16 cellular contexts compared by ENCODE assay signal in the genomic region with DNA sequence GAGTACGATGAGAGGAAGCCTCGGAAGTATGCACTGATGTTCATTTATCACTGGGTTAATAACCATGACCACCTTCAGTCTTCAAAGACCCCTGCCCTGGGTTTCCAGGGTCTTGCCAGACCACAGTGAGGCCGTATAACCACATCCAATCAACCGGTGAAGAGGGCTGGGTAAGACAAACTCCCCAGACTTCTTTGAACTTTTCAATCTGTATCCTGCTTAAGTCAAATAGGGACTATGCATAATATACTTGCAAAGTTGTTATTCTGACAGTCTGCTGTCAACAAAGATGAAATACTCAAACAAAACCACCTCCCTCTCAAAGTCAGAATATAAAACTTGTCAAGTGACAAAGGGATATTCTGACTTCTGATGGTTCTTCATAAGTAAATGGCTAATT.
"Had no signal": no experiment of that assay in that cellular context is flagged by ENCODE, and none has a peak within 500 bp of the region (broad histone marks: within the 10 kb centered on the region; RNA-seq: fewer than 3 reads in every experiment).

No MANE protein-coding gene starts in this region.

- H3K4me3 ChIP-seq: body of pancreas, colonic mucosa, ovary, right lobe of liver, thyroid gland had no signal

- H3K36me3 ChIP-seq: colonic mucosa, ovary, right lobe of liver, thyroid gland had no signal

- H3K27me3 ChIP-seq: body of pancreas, colonic mucosa, ovary, right lobe of liver, thyroid gland had no signal

- ATAC-seq: body of pancreas had no signal

- H3K27me3 Mint-ChIP-seq: activated naive CD8-positive, alpha-beta T cell treated with anti-CD3 and anti-CD28 coated beads for 36 hours had no signal

- H3K9me3 ChIP-seq: body of pancreas, colonic mucosa, ovary, right lobe of liver, thyroid gland had no signal

- H3K27ac ChIP-seq: body of pancreas, colonic mucosa, ovary, right lobe of liver, thyroid gland had no signal

- DNase-seq: activated CD4-positive, alpha-beta T cell treated with anti-CD3 and anti-CD28 coated beads, Interleukin-2, amount 50 U/mL, for 4 hours; activated gamma-delta T cell; activated naive CD8-positive, alpha-beta T cell treated with anti-CD3 and anti-CD28 coated beads for 36 hours; body of pancreas; central memory CD4-positive, alpha-beta T cell; colonic mucosa; head of caudate nucleus; kidney glomerular epithelial cell; mesenchymal stem cell; ovary; right lobe of liver; small intestine; stimulated activated CD4-positive, alpha-beta T cell treated with anti-CD3 and anti-CD28 coated beads, Interleukin-4, amount 100 ng/mL, for 1 hour; thyroid gland had no signal

- H3K4me3 Mint-ChIP-seq: activated naive CD8-positive, alpha-beta T cell treated with anti-CD3 and anti-CD28 coated beads for 36 hours; nephron; T-helper 2 cell treated with Interferon-gamma antibody and Interleukin-4, amounts not matched to agents 5 μg/mL and 100 μg/mL, for 36 hours had no signal

- H3K27ac Mint-ChIP-seq: activated naive CD8-positive, alpha-beta T cell treated with anti-CD3 and anti-CD28 coated beads for 36 hours; nephron; T-helper 2 cell treated with Interferon-gamma antibody and Interleukin-4, amounts not matched to agents 5 μg/mL and 100 μg/mL, for 36 hours had no signal

- H3K9me3 Mint-ChIP-seq: activated naive CD8-positive, alpha-beta T cell treated with anti-CD3 and anti-CD28 coated beads for 36 hours; nephron; T-helper 2 cell treated with Interferon-gamma antibody and Interleukin-4, amounts not matched to agents 5 μg/mL and 100 μg/mL, for 36 hours had no signal

- H3K4me1 ChIP-seq: body of pancreas, colonic mucosa, right lobe of liver, thyroid gland had no signal
